1 cellular context compared by ENCODE assay signal in the genomic region with DNA sequence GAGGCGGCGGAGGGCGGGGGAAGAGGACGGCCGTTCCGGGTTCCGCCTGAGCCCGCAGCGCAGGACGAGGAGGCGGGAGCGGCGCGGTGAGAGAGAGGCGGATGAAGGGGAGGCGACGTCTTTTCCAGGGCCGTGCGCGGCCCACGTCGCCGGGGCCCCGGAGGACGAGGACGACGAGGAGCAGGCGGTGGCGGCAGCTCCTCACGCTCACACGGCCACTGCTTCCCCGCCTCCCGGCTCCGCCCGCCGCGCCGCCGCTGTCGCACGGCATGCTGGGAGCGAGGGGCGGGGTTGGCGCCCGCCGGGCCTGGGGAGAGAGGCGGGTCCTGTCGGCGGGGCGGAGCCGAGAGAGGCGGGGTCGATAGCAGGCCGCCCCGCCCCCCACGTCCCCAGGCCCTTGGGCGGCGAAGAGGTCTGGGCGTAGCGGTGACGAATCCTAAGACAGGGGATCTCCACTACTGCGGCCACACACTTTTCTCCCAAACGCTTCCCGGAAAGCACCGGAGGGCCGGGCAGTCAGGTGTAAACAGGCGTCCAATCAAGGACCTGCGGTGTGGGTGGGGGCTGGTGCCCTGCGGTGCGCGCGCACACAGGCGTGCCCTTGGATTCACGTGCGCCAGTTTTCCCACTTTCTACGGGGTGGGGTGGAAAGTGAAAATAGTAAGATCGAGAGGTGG.
TF ChIP-seq lines count a peak whose summit lies in the region.
"Not testable (repeated sequence)": the region's sequence is repeated elsewhere in the genome, so short reads cannot be mapped to it uniquely, and the experiment has no call there.

SMG1 (minus strand) TSS at position 220 of the 677 bp plus-strand sequence. CDS start 367 bp downstream, outside the sequence.

TF ChIP-seq in HepG2, 621 proteins besides CTCF, POLR2A, EP300 and RAD21 (continued from another document and continues in another):
- TF ChIP-seq, protein P1, sequence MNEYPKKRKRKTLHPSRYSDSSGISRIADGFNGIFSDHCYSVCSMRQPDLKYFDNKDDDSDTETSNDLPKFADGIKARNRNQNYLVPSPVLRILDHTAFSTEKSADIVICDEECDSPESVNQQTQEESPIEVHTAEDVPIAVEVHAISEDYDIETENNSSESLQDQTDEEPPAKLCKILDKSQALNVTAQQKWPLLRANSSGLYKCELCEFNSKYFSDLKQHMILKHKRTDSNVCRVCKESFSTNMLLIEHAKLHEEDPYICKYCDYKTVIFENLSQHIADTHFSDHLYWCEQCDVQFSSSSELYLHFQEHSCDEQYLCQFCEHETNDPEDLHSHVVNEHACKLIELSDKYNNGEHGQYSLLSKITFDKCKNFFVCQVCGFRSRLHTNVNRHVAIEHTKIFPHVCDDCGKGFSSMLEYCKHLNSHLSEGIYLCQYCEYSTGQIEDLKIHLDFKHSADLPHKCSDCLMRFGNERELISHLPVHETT (CRISPR knock-in tag; conservative IDR thresholded peaks at IDR 0.05), result peak; percentile 82
- TF ChIP-seq ZNF773 (CRISPR knock-in tag; IDR thresholded peaks at IDR 0.05; ENCODE audit: borderline replicate concordance) (peak; percentile 81), POLR2G (IDR thresholded peaks at IDR 0.05; ENCODE audit: low read depth, low read length) (peak; percentile 79), FOXK2 (IDR thresholded peaks at IDR 0.05) (peak; percentile 90), HBP1 (CRISPR knock-in tag; IDR thresholded peaks at IDR 0.05; ENCODE audit: low read depth) (peak; percentile 71; the same call in 1 of the 2 replicates), KDM3A (CRISPR knock-in tag; IDR thresholded peaks at IDR 0.05; ENCODE audit: low read depth) (peak; percentile 58), ZNF547 (CRISPR knock-in tag; IDR thresholded peaks at IDR 0.05) (peak; percentile 87), ZNF883 (CRISPR knock-in tag; IDR thresholded peaks at IDR 0.05; ENCODE audit: not compliant biosample characterization) (peak; percentile 87), TERF1 (CRISPR knock-in tag; IDR thresholded peaks at IDR 0.05) (0 out of 2 replicates have a peak, but pooled peaks have one; percentile 92), ZNF850 (CRISPR knock-in tag; conservative IDR thresholded peaks at IDR 0.05) (peak; percentile 81; the same call in 1 of the 2 replicates), ZBTB10 (CRISPR knock-in tag; IDR thresholded peaks at IDR 0.05; ENCODE audit: borderline replicate concordance) (peak; percentile 64; the same call in 1 of the 2 replicates), SP5 (CRISPR knock-in tag; IDR thresholded peaks at IDR 0.05; ENCODE audit: borderline replicate concordance, low read depth) (peak; percentile 98), ZNF749 (CRISPR knock-in tag; IDR thresholded peaks at IDR 0.05; ENCODE audit: borderline replicate concordance) (peak; percentile 76), SOX6 (CRISPR knock-in tag; IDR thresholded peaks at IDR 0.05) (peak; percentile 91), CREM (IDR thresholded peaks at IDR 0.05) (peak; percentile 68), HNRNPK (IDR thresholded peaks at IDR 0.05; ENCODE audit: low read depth, low read length, poor library complexity, severe bottlenecking) (peak; percentile 91), CREB3 (CRISPR knock-in tag; IDR thresholded peaks at IDR 0.05) (peak; percentile 26; the same call in 1 of the 2 replicates), ZFP82 (CRISPR knock-in tag; IDR thresholded peaks at IDR 0.05; ENCODE audit: borderline replicate concordance) (peak; percentile 61), SMAD1 (CRISPR knock-in tag; IDR thresholded peaks at IDR 0.05; ENCODE audit: borderline replicate concordance, low read depth) (peak; percentile 17; the same call in 1 of the 2 replicates), FOXA3 (CRISPR knock-in tag; IDR thresholded peaks at IDR 0.05) (peak; percentile 66), TSC22D2 (CRISPR knock-in tag; IDR thresholded peaks at IDR 0.05; ENCODE audit: borderline replicate concordance) (peak; percentile 47; the same call in 1 of the 2 replicates), ZNF451 (CRISPR knock-in tag; IDR thresholded peaks at IDR 0.05) (peak; percentile 54; the same call in 1 of the 2 replicates), KMT2A (CRISPR knock-in tag; IDR thresholded peaks at IDR 0.05) (peak; percentile 78), ZNF563 (CRISPR knock-in tag; IDR thresholded peaks at IDR 0.05) (peak; percentile 87)
- TF ChIP-seq, protein P2, sequence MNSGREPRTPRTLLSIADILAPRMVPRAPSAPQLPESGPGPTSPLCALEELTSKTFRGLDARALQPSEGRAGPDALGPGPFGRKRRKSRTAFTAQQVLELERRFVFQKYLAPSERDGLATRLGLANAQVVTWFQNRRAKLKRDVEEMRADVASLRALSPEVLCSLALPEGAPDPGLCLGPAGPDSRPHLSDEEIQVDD (CRISPR knock-in tag; IDR thresholded peaks at IDR 0.05; ENCODE audit: borderline replicate concordance), result peak; percentile 84
- TF ChIP-seq, protein P3, sequence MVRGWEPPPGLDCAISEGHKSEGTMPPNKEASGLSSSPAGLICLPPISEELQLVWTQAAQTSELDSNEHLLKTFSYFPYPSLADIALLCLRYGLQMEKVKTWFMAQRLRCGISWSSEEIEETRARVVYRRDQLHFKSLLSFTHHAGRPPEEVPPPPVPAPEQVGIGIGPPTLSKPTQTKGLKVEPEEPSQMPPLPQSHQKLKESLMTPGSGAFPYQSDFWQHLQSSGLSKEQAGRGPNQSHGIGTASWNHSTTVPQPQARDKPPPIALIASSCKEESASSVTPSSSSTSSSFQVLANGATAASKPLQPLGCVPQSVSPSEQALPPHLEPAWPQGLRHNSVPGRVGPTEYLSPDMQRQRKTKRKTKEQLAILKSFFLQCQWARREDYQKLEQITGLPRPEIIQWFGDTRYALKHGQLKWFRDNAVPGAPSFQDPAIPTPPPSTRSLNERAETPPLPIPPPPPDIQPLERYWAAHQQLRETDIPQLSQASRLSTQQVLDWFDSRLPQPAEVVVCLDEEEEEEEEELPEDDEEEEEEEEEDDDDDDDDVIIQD (CRISPR knock-in tag; IDR thresholded peaks at IDR 0.05; ENCODE audit: low read depth), result peak; percentile 58
- TF ChIP-seq, protein P4, sequence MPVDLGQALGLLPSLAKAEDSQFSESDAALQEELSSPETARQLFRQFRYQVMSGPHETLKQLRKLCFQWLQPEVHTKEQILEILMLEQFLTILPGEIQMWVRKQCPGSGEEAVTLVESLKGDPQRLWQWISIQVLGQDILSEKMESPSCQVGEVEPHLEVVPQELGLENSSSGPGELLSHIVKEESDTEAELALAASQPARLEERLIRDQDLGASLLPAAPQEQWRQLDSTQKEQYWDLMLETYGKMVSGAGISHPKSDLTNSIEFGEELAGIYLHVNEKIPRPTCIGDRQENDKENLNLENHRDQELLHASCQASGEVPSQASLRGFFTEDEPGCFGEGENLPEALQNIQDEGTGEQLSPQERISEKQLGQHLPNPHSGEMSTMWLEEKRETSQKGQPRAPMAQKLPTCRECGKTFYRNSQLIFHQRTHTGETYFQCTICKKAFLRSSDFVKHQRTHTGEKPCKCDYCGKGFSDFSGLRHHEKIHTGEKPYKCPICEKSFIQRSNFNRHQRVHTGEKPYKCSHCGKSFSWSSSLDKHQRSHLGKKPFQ (CRISPR knock-in tag; IDR thresholded peaks at IDR 0.05; ENCODE audit: insufficient replicate concordance), result peak; percentile 77
- TF ChIP-seq, protein P5, sequence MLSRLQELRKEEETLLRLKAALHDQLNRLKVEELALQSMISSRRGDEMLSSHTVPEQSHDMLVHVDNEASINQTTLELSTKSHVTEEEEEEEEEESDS (CRISPR knock-in tag; IDR thresholded peaks at IDR 0.05; ENCODE audit: borderline replicate concordance), result peak; percentile 95
- TF ChIP-seq, protein P6, sequence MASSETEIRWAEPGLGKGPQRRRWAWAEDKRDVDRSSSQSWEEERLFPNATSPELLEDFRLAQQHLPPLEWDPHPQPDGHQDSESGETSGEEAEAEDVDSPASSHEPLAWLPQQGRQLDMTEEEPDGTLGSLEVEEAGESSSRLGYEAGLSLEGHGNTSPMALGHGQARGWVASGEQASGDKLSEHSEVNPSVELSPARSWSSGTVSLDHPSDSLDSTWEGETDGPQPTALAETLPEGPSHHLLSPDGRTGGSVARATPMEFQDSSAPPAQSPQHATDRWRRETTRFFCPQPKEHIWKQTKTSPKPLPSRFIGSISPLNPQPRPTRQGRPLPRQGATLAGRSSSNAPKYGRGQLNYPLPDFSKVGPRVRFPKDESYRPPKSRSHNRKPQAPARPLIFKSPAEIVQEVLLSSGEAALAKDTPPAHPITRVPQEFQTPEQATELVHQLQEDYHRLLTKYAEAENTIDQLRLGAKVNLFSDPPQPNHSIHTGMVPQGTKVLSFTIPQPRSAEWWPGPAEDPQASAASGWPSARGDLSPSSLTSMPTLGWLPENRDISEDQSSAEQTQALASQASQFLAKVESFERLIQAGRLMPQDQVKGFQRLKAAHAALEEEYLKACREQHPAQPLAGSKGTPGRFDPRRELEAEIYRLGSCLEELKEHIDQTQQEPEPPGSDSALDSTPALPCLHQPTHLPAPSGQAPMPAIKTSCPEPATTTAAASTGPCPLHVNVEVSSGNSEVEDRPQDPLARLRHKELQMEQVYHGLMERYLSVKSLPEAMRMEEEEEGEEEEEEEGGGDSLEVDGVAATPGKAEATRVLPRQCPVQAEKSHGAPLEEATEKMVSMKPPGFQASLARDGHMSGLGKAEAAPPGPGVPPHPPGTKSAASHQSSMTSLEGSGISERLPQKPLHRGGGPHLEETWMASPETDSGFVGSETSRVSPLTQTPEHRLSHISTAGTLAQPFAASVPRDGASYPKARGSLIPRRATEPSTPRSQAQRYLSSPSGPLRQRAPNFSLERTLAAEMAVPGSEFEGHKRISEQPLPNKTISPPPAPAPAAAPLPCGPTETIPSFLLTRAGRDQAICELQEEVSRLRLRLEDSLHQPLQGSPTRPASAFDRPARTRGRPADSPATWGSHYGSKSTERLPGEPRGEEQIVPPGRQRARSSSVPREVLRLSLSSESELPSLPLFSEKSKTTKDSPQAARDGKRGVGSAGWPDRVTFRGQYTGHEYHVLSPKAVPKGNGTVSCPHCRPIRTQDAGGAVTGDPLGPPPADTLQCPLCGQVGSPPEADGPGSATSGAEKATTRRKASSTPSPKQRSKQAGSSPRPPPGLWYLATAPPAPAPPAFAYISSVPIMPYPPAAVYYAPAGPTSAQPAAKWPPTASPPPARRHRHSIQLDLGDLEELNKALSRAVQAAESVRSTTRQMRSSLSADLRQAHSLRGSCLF (CRISPR knock-in tag; IDR thresholded peaks at IDR 0.05; ENCODE audit: borderline replicate concordance), result 0 out of 2 replicates have a peak, but pooled peaks have one; percentile 82
- not testable (repeated sequence) for TF ChIP-seq SOX6 (IDR thresholded peaks at IDR 0.05); CREM (CRISPR knock-in tag; IDR thresholded peaks at IDR 0.05)
- TF ChIP-seq, protein P7, sequence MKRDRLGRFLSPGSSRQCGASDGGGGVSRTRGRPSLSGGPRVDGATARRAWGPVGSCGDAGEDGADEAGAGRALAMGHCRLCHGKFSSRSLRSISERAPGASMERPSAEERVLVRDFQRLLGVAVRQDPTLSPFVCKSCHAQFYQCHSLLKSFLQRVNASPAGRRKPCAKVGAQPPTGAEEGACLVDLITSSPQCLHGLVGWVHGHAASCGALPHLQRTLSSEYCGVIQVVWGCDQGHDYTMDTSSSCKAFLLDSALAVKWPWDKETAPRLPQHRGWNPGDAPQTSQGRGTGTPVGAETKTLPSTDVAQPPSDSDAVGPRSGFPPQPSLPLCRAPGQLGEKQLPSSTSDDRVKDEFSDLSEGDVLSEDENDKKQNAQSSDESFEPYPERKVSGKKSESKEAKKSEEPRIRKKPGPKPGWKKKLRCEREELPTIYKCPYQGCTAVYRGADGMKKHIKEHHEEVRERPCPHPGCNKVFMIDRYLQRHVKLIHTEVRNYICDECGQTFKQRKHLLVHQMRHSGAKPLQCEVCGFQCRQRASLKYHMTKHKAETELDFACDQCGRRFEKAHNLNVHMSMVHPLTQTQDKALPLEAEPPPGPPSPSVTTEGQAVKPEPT (CRISPR knock-in tag; IDR thresholded peaks at IDR 0.05; ENCODE audit: low read depth), result peak; percentile 44; the same call in 1 of the 2 replicates
